In the genomic region with DNA sequence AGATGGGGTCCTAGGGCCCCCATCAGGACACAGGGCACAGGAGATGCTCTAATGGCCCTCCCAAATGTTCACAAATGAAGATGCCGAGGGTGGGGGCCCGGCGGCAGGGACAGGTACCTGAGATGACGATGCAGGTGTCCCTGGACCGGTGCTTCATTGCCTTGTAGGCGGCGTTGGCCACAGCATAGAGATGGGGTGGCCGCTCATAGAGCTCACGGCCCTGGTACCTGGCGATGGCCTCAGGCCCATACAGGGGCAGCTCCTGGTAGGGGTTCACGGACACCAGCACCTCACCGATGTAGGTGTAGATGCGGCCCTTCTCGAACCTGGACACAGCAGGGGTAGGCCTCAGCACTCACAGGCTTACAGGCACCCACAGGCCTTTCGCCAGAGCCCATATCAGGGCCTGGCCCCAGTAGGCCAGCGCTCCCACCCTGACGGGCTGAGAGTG, we compare ENCODE assay signal across 13 cellular contexts. TPM values are rescaled to one million over a fixed set of nuclear protein-coding genes. Genes with fewer than 3 reads are reported as not detected.
DNase-seq lines count a peak whose midpoint lies in the region; ATAC-seq, FAIRE-seq and TF ChIP-seq lines count a peak whose summit lies in the region.
"Had no signal": no experiment of that assay in that cellular context is flagged by ENCODE, and none has a peak within 500 bp of the region (broad histone marks: within the 10 kb centered on the region; RNA-seq: fewer than 3 reads in every experiment).

No MANE protein-coding gene starts in this region.

- H3K36me3 ChIP-seq in kidney (ENCODE audit: control insufficient read depth in 1 of 2, insufficient read depth in 2 of 2, low read length in 2 of 2), result peaks cover 0 to 6% of the 10 kb centered on the region in 2 donors

- DNase-seq in stimulated activated naive CD8-positive, alpha-beta T cell treated with anti-CD3 and anti-CD28 coated beads, Interleukin-15, Interleukin-2, amounts not matched to agents 100 U/mL and 50 U/mL, for 24 hours, result no peak
- DNase-seq in T-helper 17 cell, result no peak
- DNase-seq in kidney, result peak; percentile 62
- no peak for DNase-seq in COR-L47 (lab: John Stamatoyannopoulos, UW)
- DNase-seq: NCI-H2081, NCI-H774, retina had no signal

- intact Hi-C loops in kidney (cut with DNase I), result no loop called here

- no peak for TF ChIP-seq CTCF in kidney (IDR thresholded peaks at IDR 0.05; ENCODE audit: borderline replicate concordance, extremely low read depth, insufficient read depth)

- H3K4me1 Mint-ChIP-seq in stimulated activated naive CD8-positive, alpha-beta T cell treated with anti-CD3 and anti-CD28 coated beads, Interleukin-15, Interleukin-2, amounts not matched to agents 100 ng/mL and 50 ng/mL, for 24 hours (ENCODE audit: low read depth), result peaks cover 72% of the 10 kb centered on the region
- H3K4me1 Mint-ChIP-seq in T-helper 17 cell, result peaks cover 46% of the 10 kb centered on the region

- no peaks in the 10 kb centered on the region for H3K9me3 Mint-ChIP-seq in stimulated activated naive CD8-positive, alpha-beta T cell treated with anti-CD3 and anti-CD28 coated beads, Interleukin-15, Interleukin-2, amounts not matched to agents 100 ng/mL and 50 ng/mL, for 24 hours

- peak overlapping the region; percentile 86 for H3K27ac Mint-ChIP-seq in stimulated activated naive CD8-positive, alpha-beta T cell treated with anti-CD3 and anti-CD28 coated beads, Interleukin-15, Interleukin-2, amounts not matched to agents 100 ng/mL and 50 ng/mL, for 24 hours
- H3K27ac Mint-ChIP-seq in T-helper 17 cell, result peak overlapping the region; percentile 98

- peaks cover 74% of the 10 kb centered on the region for H3K36me3 Mint-ChIP-seq in stimulated activated naive CD8-positive, alpha-beta T cell treated with anti-CD3 and anti-CD28 coated beads, Interleukin-15, Interleukin-2, amounts not matched to agents 100 ng/mL and 50 ng/mL, for 24 hours (ENCODE audit: low read depth)
- H3K36me3 Mint-ChIP-seq in T-helper 17 cell (ENCODE audit: low read depth), result peaks cover 6% of the 10 kb centered on the region

- H3K9me3 ChIP-seq in T-helper 17 cell (ENCODE audit: control insufficient read depth, low read length, poor library complexity, severe bottlenecking), result no peaks in the 10 kb centered on the region
- H3K9me3 ChIP-seq in kidney (ENCODE audit: control insufficient read depth in 1 of 2, low read length in 2 of 2), result no peaks in the 10 kb centered on the region

- no peaks in the 10 kb centered on the region for H3K27me3 Mint-ChIP-seq in stimulated activated naive CD8-positive, alpha-beta T cell treated with anti-CD3 and anti-CD28 coated beads, Interleukin-15, Interleukin-2, amounts not matched to agents 100 ng/mL and 50 ng/mL, for 24 hours
- no peaks in the 10 kb centered on the region for H3K27me3 Mint-ChIP-seq in T-helper 17 cell

- H3K9ac ChIP-seq in kidney (ENCODE audit: low read length in 2 of 2), result no peak overlapping the region

- peaks cover 0 to 5% of the 10 kb centered on the region in 2 donors for H3K4me1 ChIP-seq in kidney (ENCODE audit: control insufficient read depth in 1 of 2, insufficient read depth in 1 of 2, low read depth in 1 of 2, low read length in 2 of 2)

- no peak overlapping the region for H3K4me3 ChIP-seq in kidney (ENCODE audit: low read length in 2 of 2)

- ATAC-seq in stimulated activated naive CD8-positive, alpha-beta T cell treated with anti-CD3 and anti-CD28 coated beads, Interleukin-15, Interleukin-2, amounts not matched to agents 100 U/mL and 50 U/mL, for 24 hours, result no peak
- ATAC-seq in T-helper 17 cell, result no peak
- ATAC-seq in HG02759 (IDR thresholded peaks at IDR 0.05; ENCODE audit: unreplicated experiment), result no peak
- ATAC-seq in HG02571 (IDR thresholded peaks at IDR 0.05; ENCODE audit: unreplicated experiment), result no peak
- ATAC-seq in HG02610 (IDR thresholded peaks at IDR 0.05; ENCODE audit: unreplicated experiment), result no peak

- no peak overlapping the region for H3K27ac ChIP-seq in kidney (ENCODE audit: low read depth in 2 of 2, low read length in 2 of 2)

- FAIRE-seq in kidney (lab: Jason Lieb, UNC), result no peak
- FAIRE-seq: keratinocyte had no signal

- H3K4me3 Mint-ChIP-seq in stimulated activated naive CD8-positive, alpha-beta T cell treated with anti-CD3 and anti-CD28 coated beads, Interleukin-15, Interleukin-2, amounts not matched to agents 100 ng/mL and 50 ng/mL, for 24 hours, result peak overlapping the region; percentile 99
- peak overlapping the region; percentile 98 for H3K4me3 Mint-ChIP-seq in T-helper 17 cell

RNA-seq across cellular contexts. Expression of gene MYO1G, which starts 2.0 kb away (rescaled TPM):
- 100 to 1,000 TPM; 245 to 291 TPM for total RNA-seq in T-helper 17 cell
- 14.3 TPM for total RNA-seq in kidney
- 0.60 TPM for polyA plus RNA-seq in kidney (ENCODE audit: insufficient read depth, low read depth, low replicate concordance)
- total RNA-seq: glomerular endothelial cell had no signal

RNA-seq across cellular contexts. Expression of gene CCM2, which starts 23.2 kb away (rescaled TPM):
- total RNA-seq in T-helper 17 cell (10 to 100 TPM; 77.4 to 83.0 TPM), kidney (35.0 TPM)
- polyA plus RNA-seq in kidney (ENCODE audit: insufficient read depth, low read depth, low replicate concordance), result 37.8 TPM

Comparison
In these comparisons a context has a peak if more than half of its experiments do, and no peak if none do; other contexts are left out.
1. RNA of gene MYO1G, which starts 2.0 kb away (total RNA-seq): 245 to 291 TPM in T-helper 17 cell; 14.3 TPM in kidney (single experiment); every median in the first group is over 10 times any median in the second.